In genomic region chr2:30204281-30204680, GRCh38 we compare ENCODE assay signal across 1 cellular context.
TF ChIP-seq lines count a peak whose summit lies in the region.

No MANE protein-coding gene starts in this region.

TF ChIP-seq in H1, 55 proteins besides CTCF, POLR2A, EP300 and RAD21 (continued from another document):
- no peak for TF ChIP-seq E2F6 (IDR thresholded peaks at IDR 0.05)
- TF ChIP-seq POU5F1 (IDR thresholded peaks at IDR 0.05; ENCODE audit: low read depth, low read length): no peak
- TF ChIP-seq TAF1 (IDR thresholded peaks at IDR 0.05; ENCODE audit: low read depth, low read length): no peak
- TF ChIP-seq ATF2 (IDR thresholded peaks at IDR 0.05; ENCODE audit: low read length): no peak
- no peak for TF ChIP-seq FOSL1 (IDR thresholded peaks at IDR 0.05; ENCODE audit: insufficient read depth, low read depth, low read length)
- no peak for TF ChIP-seq RFX5 (IDR thresholded peaks at IDR 0.05; ENCODE audit: borderline replicate concordance, low read depth, low read length)
- no peak for TF ChIP-seq USF2 (IDR thresholded peaks at IDR 0.05; ENCODE audit: low read length)
- no peak for TF ChIP-seq CREB1 (IDR thresholded peaks at IDR 0.05)
- no peak for TF ChIP-seq EZH2 (IDR thresholded peaks at IDR 0.05; ENCODE audit: low read depth, low read length, severe bottlenecking)
- TF ChIP-seq SIRT6 (IDR thresholded peaks at IDR 0.05; ENCODE audit: low read length): no peak
